Comparison of ENCODE assay signal across 23 cellular contexts in the genomic region with DNA sequence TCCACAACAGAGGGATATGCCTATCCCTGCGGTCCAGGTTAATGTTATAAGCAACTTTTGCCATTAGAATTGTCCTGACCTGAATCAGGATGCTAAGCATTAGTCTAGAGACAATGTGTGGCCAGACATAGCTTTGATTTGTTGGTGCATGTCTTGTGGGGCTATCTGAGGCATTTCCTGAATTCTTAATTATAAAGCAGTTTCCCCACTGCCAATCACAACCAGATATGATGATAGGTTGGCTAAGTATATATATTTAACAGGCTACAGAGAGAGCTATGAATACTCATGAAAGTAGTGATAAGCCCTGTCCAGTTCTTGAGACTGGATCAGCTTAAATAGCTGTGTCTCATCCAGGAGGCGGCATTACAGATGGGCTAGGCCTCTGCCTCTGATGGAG. TPM values are rescaled to one million over a fixed set of nuclear protein-coding genes. Genes with fewer than 3 reads are reported as not detected.
A peak's percentile ranks its signal among the peaks of the same experiment; 100 is the strongest.
DNase-seq lines count a peak whose midpoint lies in the region; ATAC-seq, FAIRE-seq and TF ChIP-seq lines count a peak whose summit lies in the region.
"Had no signal": no experiment of that assay in that cellular context is flagged by ENCODE, and none has a peak within 500 bp of the region (broad histone marks: within the 10 kb centered on the region; RNA-seq: fewer than 3 reads in every experiment).

No MANE protein-coding gene starts in this region.

- no peak overlapping the region for H3K4me3 ChIP-seq in heart right ventricle
- H3K4me3 ChIP-seq in right atrium auricular region: no peak overlapping the region
- H3K4me3 ChIP-seq in bronchial epithelial cell (ENCODE audit: low read depth, low read length): no peak overlapping the region
- H3K4me3 ChIP-seq in right cardiac atrium (ENCODE audit: low read length): no peak overlapping the region
- no peak overlapping the region for H3K4me3 ChIP-seq in BE2C (ENCODE audit: low read depth, low read length)
- H3K4me3 ChIP-seq: BLaER1 treated with 17β-estradiol and CSF1 and Interleukin-3, amounts not matched to agents 10 nM and 100 nM; GM12878; GM23248 had no signal

- 67 to 72% methylated on average over 2 of the region's 2 CpGs for WGBS in heart right ventricle, 2 donors
- WGBS in right cardiac atrium: 67% methylated on average over 2 of the region's 2 CpGs

- H3K4me1 ChIP-seq in heart right ventricle: peaks cover 0 to 11% (median 0%) of the 10 kb centered on the region in 9 donors
- H3K4me1 ChIP-seq in right atrium auricular region: no peaks in the 10 kb centered on the region
- peaks cover 3% of the 10 kb centered on the region for H3K4me1 ChIP-seq in right cardiac atrium (ENCODE audit: control insufficient read depth, insufficient read depth, low read length)
- no peaks in the 10 kb centered on the region for H3K4me1 ChIP-seq in BE2C
- H3K4me1 ChIP-seq: BLaER1 treated with 17β-estradiol and CSF1 and Interleukin-3, amounts not matched to agents 10 nM and 100 nM had no signal

- H3K36me3 ChIP-seq in heart right ventricle: no peaks in the 10 kb centered on the region
- H3K36me3 ChIP-seq in right atrium auricular region: no peaks in the 10 kb centered on the region
- H3K36me3 ChIP-seq in bronchial epithelial cell (ENCODE audit: control insufficient read depth, insufficient read depth, low read length): no peaks in the 10 kb centered on the region
- H3K36me3 ChIP-seq in BE2C: no peaks in the 10 kb centered on the region
- H3K36me3 ChIP-seq: BLaER1 treated with 17β-estradiol and CSF1 and Interleukin-3, amounts not matched to agents 10 nM and 100 nM had no signal

- DNase-seq in NCI-H2227 (lab: John Stamatoyannopoulos, UW; ENCODE audit: unreplicated experiment): peak; percentile 16
- DNase-seq in NCI-H2227 treated with DMSO at 0.1 percent for 48 hours (lab: John Stamatoyannopoulos, UW): no peak
- no peak for DNase-seq in heart right ventricle
- no peak for DNase-seq in right atrium auricular region (ENCODE audit: low spot score)
- DNase-seq in bronchial epithelial cell (ENCODE audit: low read depth): peak; percentile 60
- no peak for DNase-seq in right cardiac atrium
- DNase-seq in BE2C: no peak
- DNase-seq: CD4-positive, alpha-beta T cell; CD8-positive, alpha-beta memory T cell; DMS 273 treated with DMSO at 0.1 percent for 48 hours; DMS79; EL; GDM1; GM23248; H7; HCEC 1CT had no signal

- FAIRE-seq in bronchial epithelial cell (lab: Jason Lieb, UNC): no peak
- FAIRE-seq: A204.1, D721Med, GM12878, GM19239, H1 had no signal

- H3K27me3 ChIP-seq in heart right ventricle (peaks cover 0 to 12% (median 0%) of the 10 kb centered on the region in 7 donors), right atrium auricular region (no peaks in the 10 kb centered on the region), bronchial epithelial cell (ENCODE audit: control insufficient read depth, insufficient read depth, low read length) (no peaks in the 10 kb centered on the region), right cardiac atrium (ENCODE audit: control insufficient read depth, insufficient read depth) (no peaks in the 10 kb centered on the region), BE2C (no peaks in the 10 kb centered on the region)

- TF ChIP-seq CTCF in heart right ventricle (IDR thresholded peaks at IDR 0.05) (no peak), right atrium auricular region (IDR thresholded peaks at IDR 0.05) (no peak), bronchial epithelial cell (IDR thresholded peaks at IDR 0.05; ENCODE audit: insufficient read depth, low read length, severe bottlenecking) (no peak), BE2C (IDR thresholded peaks at IDR 0.05; ENCODE audit: low read depth, low read length) (no peak)

- intact Hi-C loops in heart right ventricle (cut with DNase I) (no loop called here), right cardiac atrium (cut with DNase I) (no loop called here)

- no peaks in the 10 kb centered on the region for H3K9me3 ChIP-seq in heart right ventricle
- H3K9me3 ChIP-seq in right atrium auricular region: no peaks in the 10 kb centered on the region
- no peaks in the 10 kb centered on the region for H3K9me3 ChIP-seq in right cardiac atrium (ENCODE audit: control insufficient read depth, low read length)
- no peaks in the 10 kb centered on the region for H3K9me3 ChIP-seq in BE2C

- H3K27ac ChIP-seq in heart right ventricle: peak overlapping the region in 7 of 10 donors; percentile 5 to 72 (median 43)
- peak overlapping the region in 1 of 2 donors; percentile 51 for H3K27ac ChIP-seq in right atrium auricular region
- H3K27ac ChIP-seq in right cardiac atrium (ENCODE audit: low read length): peak overlapping the region; percentile 81
- H3K27ac ChIP-seq: 22Rv1; BLaER1 treated with 17β-estradiol and CSF1 and Interleukin-3, amounts not matched to agents 10 nM and 100 nM; GM23248 had no signal

- ATAC-seq in heart right ventricle (no peak), right cardiac atrium (peak in 1 of 2 donors; percentile 65)
- ATAC-seq: GM12878 had no signal

RNA-seq across cellular contexts. Expression of a gene that starts 37.8 kb away (rescaled TPM):
- total RNA-seq in heart right ventricle (10 to 100 TPM in 1 of 10 donors, 1 to 10 TPM in 9; 4.1 to 10.1 (median 7.3) TPM), right atrium auricular region (1 to 10 TPM; 3.6 to 4.7 TPM), bronchial epithelial cell (2.4 and 3.8 TPM in 2 replicates), right cardiac atrium (10 to 100 TPM in 2 of 4 donors, 1 to 10 TPM in 2; 6.2 to 12.4 (median 9.8) TPM)
- polyA plus RNA-seq in heart right ventricle (1 to 10 TPM; 1.8 to 2.3 TPM), right cardiac atrium (2.2 TPM)
- polyA plus RNA-seq in BE2C (2012; ENCODE audit: insufficient read depth, insufficient read length, low read depth): 4.7 TPM

Comparison
In these comparisons a context has a peak if more than half of its experiments do, and no peak if none do; other contexts are left out.
1. DNase-seq: peak in NCI-H2227 (single experiment) and bronchial epithelial cell (single experiment); none in NCI-H2227 treated with DMSO at 0.1 percent for 48 hours (single experiment), heart right ventricle (0 of 2), right atrium auricular region (single experiment), right cardiac atrium (0 of 3) and BE2C (single experiment).